2 cellular contexts compared by ENCODE assay signal in the genomic region with DNA sequence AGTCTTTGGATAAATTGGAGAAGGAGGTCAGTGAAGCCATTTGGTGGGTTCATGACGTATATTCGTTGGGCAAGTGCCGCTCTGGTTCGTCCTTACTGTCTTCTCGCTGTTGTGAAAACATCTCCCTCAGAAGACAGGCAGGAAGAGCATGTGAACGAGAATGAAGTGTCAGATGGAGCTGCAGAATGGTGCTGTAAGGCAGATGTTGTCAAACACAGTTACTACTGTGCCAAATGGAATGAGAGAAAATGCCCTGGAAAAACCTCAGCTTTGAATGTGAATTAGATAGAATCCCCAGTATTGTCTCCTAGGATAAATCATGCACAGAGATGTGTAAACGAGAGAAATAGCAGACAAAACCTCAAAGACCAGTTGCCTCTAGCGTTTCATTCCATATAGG.
TF ChIP-seq lines count a peak whose summit lies in the region.

No MANE protein-coding gene starts in this region.

TF ChIP-seq in IMR-90, 13 proteins besides CTCF, POLR2A, EP300 and RAD21:
- TF ChIP-seq MXI1 (IDR thresholded peaks at IDR 0.05; ENCODE audit: borderline replicate concordance, low read depth, low read length) (no peak), RCOR1 (IDR thresholded peaks at IDR 0.05; ENCODE audit: insufficient replicate concordance, low read length) (no peak), NFE2L2 (IDR thresholded peaks at IDR 0.05; ENCODE audit: low read depth, low read length) (no peak), RFX5 (IDR thresholded peaks at IDR 0.05; ENCODE audit: low read depth, low read length) (no peak)
- TF ChIP-seq, protein P1, sequence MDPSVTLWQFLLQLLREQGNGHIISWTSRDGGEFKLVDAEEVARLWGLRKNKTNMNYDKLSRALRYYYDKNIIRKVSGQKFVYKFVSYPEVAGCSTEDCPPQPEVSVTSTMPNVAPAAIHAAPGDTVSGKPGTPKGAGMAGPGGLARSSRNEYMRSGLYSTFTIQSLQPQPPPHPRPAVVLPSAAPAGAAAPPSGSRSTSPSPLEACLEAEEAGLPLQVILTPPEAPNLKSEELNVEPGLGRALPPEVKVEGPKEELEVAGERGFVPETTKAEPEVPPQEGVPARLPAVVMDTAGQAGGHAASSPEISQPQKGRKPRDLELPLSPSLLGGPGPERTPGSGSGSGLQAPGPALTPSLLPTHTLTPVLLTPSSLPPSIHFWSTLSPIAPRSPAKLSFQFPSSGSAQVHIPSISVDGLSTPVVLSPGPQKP (IDR thresholded peaks at IDR 0.05; ENCODE audit: borderline replicate concordance, low read depth, low read length) = no peak
- TF ChIP-seq, protein P2, sequence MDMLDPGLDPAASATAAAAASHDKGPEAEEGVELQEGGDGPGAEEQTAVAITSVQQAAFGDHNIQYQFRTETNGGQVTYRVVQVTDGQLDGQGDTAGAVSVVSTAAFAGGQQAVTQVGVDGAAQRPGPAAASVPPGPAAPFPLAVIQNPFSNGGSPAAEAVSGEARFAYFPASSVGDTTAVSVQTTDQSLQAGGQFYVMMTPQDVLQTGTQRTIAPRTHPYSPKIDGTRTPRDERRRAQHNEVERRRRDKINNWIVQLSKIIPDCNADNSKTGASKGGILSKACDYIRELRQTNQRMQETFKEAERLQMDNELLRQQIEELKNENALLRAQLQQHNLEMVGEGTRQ (IDR thresholded peaks at IDR 0.05; ENCODE audit: low read depth, low read length) = no peak
TF ChIP-seq in IMR-90: peak in this region for 0.

TF ChIP-seq in neural cell, 6 proteins besides CTCF, POLR2A, EP300 and RAD21:
- TF ChIP-seq POLR2AphosphoS5 (IDR thresholded peaks at IDR 0.05) = peak; percentile 15
- TF ChIP-seq MXI1 (conservative IDR thresholded peaks at IDR 0.05; ENCODE audit: poor library complexity, severe bottlenecking) = no peak
- TF ChIP-seq TAF1 (IDR thresholded peaks at IDR 0.05; ENCODE audit: low read depth) = no peak
- TF ChIP-seq, protein P3, sequence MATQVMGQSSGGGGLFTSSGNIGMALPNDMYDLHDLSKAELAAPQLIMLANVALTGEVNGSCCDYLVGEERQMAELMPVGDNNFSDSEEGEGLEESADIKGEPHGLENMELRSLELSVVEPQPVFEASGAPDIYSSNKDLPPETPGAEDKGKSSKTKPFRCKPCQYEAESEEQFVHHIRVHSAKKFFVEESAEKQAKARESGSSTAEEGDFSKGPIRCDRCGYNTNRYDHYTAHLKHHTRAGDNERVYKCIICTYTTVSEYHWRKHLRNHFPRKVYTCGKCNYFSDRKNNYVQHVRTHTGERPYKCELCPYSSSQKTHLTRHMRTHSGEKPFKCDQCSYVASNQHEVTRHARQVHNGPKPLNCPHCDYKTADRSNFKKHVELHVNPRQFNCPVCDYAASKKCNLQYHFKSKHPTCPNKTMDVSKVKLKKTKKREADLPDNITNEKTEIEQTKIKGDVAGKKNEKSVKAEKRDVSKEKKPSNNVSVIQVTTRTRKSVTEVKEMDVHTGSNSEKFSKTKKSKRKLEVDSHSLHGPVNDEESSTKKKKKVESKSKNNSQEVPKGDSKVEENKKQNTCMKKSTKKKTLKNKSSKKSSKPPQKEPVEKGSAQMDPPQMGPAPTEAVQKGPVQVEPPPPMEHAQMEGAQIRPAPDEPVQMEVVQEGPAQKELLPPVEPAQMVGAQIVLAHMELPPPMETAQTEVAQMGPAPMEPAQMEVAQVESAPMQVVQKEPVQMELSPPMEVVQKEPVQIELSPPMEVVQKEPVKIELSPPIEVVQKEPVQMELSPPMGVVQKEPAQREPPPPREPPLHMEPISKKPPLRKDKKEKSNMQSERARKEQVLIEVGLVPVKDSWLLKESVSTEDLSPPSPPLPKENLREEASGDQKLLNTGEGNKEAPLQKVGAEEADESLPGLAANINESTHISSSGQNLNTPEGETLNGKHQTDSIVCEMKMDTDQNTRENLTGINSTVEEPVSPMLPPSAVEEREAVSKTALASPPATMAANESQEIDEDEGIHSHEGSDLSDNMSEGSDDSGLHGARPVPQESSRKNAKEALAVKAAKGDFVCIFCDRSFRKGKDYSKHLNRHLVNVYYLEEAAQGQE (IDR thresholded peaks at IDR 0.05; ENCODE audit: borderline replicate concordance) = no peak
- no peak for TF ChIP-seq SMC3 (conservative IDR thresholded peaks at IDR 0.05; ENCODE audit: poor library complexity)
- no peak for TF ChIP-seq EZH2 (IDR thresholded peaks at IDR 0.05; ENCODE audit: borderline replicate concordance, insufficient read depth, low read length, poor library complexity, severe bottlenecking)
